11 cellular contexts compared by ENCODE assay signal in genomic region chr22:45336971-45337431, GRCh38. TPM values are rescaled to one million over a fixed set of nuclear protein-coding genes. Genes with fewer than 3 reads are reported as not detected.
DNase-seq lines count a peak whose midpoint lies in the region; ATAC-seq and TF ChIP-seq lines count a peak whose summit lies in the region.
"Had no signal": no experiment of that assay in that cellular context is flagged by ENCODE, and none has a peak within 500 bp of the region (broad histone marks: within the 10 kb centered on the region; RNA-seq: fewer than 3 reads in every experiment).

No MANE protein-coding gene starts in this region.

- peak overlapping the region; percentile 75 for H3K27ac ChIP-seq in left ventricle myocardium inferior (replicated peaks)

- peak; percentile 27 for DNase-seq in GM03348 (ENCODE audit: low spot score)
- DNase-seq in activated CD8-positive, alpha-beta T cell treated with anti-CD3 and anti-CD28 coated beads for 36 hours = peak; percentile 34
- peak; percentile 84 for DNase-seq in left ventricle myocardium inferior
- DNase-seq in putamen (ENCODE audit: low spot score) = peak; percentile 63
- DNase-seq in COLO829 (ENCODE audit: low spot score) = no peak
- DNase-seq in stimulated activated CD4-positive, alpha-beta T cell treated with anti-CD3 and anti-CD28 coated beads, Interleukin-4, amount 100 ng/mL, for 4 hours = no peak
- DNase-seq: activated CD4-positive, alpha-beta T cell treated with anti-CD3 and anti-CD28 coated beads, Interleukin-2, amount 10 ng/mL, durations not matched to agents 24 days and 14 days; NCI-H524 treated with DMSO at 0.1 percent for 48 hours had no signal

- peak; percentile 28 for ATAC-seq in activated CD8-positive, alpha-beta T cell treated with anti-CD3 and anti-CD28 coated beads for 36 hours
- ATAC-seq in GM18861 (IDR thresholded peaks at IDR 0.05; ENCODE audit: unreplicated experiment) (no peak), HG03095 (IDR thresholded peaks at IDR 0.05; ENCODE audit: unreplicated experiment) (no peak)

- no peaks in the 10 kb centered on the region for H3K27me3 Mint-ChIP-seq in activated CD8-positive, alpha-beta T cell treated with anti-CD3 and anti-CD28 coated beads for 36 hours
- H3K27me3 Mint-ChIP-seq: activated CD4-positive, alpha-beta T cell treated with anti-CD3 and anti-CD28 coated beads, Interleukin-2, amount 10 ng/mL, durations not matched to agents 24 days and 14 days had no signal

- intact Hi-C loops in activated CD8-positive, alpha-beta T cell treated with anti-CD3 and anti-CD28 coated beads for 36 hours (cut with micrococcal nuclease) = no loop called here
- intact Hi-C loops in left ventricle myocardium inferior (cut with micrococcal nuclease) = no loop called here

- peaks cover 55% of the 10 kb centered on the region for H3K4me1 ChIP-seq in left ventricle myocardium inferior

- H3K4me3 Mint-ChIP-seq in activated CD8-positive, alpha-beta T cell treated with anti-CD3 and anti-CD28 coated beads for 36 hours = no peak overlapping the region
- H3K4me3 Mint-ChIP-seq: activated CD4-positive, alpha-beta T cell treated with anti-CD3 and anti-CD28 coated beads, Interleukin-2, amount 10 ng/mL, durations not matched to agents 24 days and 14 days had no signal

- POLR2A ChIA-PET in activated CD8-positive, alpha-beta T cell treated with anti-CD3 and anti-CD28 coated beads for 36 hours (lab: Charles Lee) = no interaction called here

- H3K36me3 Mint-ChIP-seq in activated CD8-positive, alpha-beta T cell treated with anti-CD3 and anti-CD28 coated beads for 36 hours (ENCODE audit: low read depth) = peaks cover 44% of the 10 kb centered on the region

- peaks cover 37% of the 10 kb centered on the region for H3K4me1 Mint-ChIP-seq in activated CD8-positive, alpha-beta T cell treated with anti-CD3 and anti-CD28 coated beads for 36 hours (ENCODE audit: low read depth)

- H3K9me3 Mint-ChIP-seq in activated CD8-positive, alpha-beta T cell treated with anti-CD3 and anti-CD28 coated beads for 36 hours = no peaks in the 10 kb centered on the region
- H3K9me3 Mint-ChIP-seq: activated CD4-positive, alpha-beta T cell treated with anti-CD3 and anti-CD28 coated beads, Interleukin-2, amount 10 ng/mL, durations not matched to agents 24 days and 14 days had no signal

- H3K27ac Mint-ChIP-seq in activated CD8-positive, alpha-beta T cell treated with anti-CD3 and anti-CD28 coated beads for 36 hours = peak overlapping the region; percentile 70
- H3K27ac Mint-ChIP-seq: activated CD4-positive, alpha-beta T cell treated with anti-CD3 and anti-CD28 coated beads, Interleukin-2, amount 10 ng/mL, durations not matched to agents 24 days and 14 days had no signal

- CTCF ChIA-PET in activated CD8-positive, alpha-beta T cell treated with anti-CD3 and anti-CD28 coated beads for 36 hours (lab: Charles Lee) = no interaction called here

- peak overlapping the region; percentile 38 for H3K4me3 ChIP-seq in left ventricle myocardium inferior

- H3K36me3 ChIP-seq in left ventricle myocardium inferior = peaks cover 48% of the 10 kb centered on the region

- TF ChIP-seq CTCF in activated CD8-positive, alpha-beta T cell treated with anti-CD3 and anti-CD28 coated beads for 36 hours (IDR thresholded peaks at IDR 0.05) = no peak
- TF ChIP-seq CTCF in left ventricle myocardium inferior (IDR thresholded peaks at IDR 0.05; ENCODE audit: borderline replicate concordance) = no peak

- no peaks in the 10 kb centered on the region for H3K27me3 ChIP-seq in left ventricle myocardium inferior (ENCODE audit: low read depth)

- H3K9me3 ChIP-seq in left ventricle myocardium inferior (replicated peaks) = no peaks in the 10 kb centered on the region

RNA-seq across cellular contexts. Expression of gene FAM118A, which starts 27.3 kb away (rescaled TPM):
- 10 to 100 TPM; 30.6 to 32.4 TPM for total RNA-seq in activated CD8-positive, alpha-beta T cell treated with anti-CD3 and anti-CD28 coated beads for 36 hours
- 14.1 TPM for total RNA-seq in left ventricle myocardium inferior

RNA-seq across cellular contexts. Expression of gene UPK3A, which starts 52.3 kb away (rescaled TPM):
- not detected for total RNA-seq in activated CD8-positive, alpha-beta T cell treated with anti-CD3 and anti-CD28 coated beads for 36 hours
- total RNA-seq in left ventricle myocardium inferior = not detected
- total RNA-seq: activated CD4-positive, alpha-beta T cell treated with anti-CD3 and anti-CD28 coated beads, Interleukin-2, amount 10 ng/mL, durations not matched to agents 24 days and 14 days; temporal lobe had no signal

Comparison
In these comparisons a context has a peak if more than half of its experiments do, and no peak if none do; other contexts are left out.
1. DNase-seq: peak in GM03348 (single experiment), activated CD8-positive, alpha-beta T cell treated with anti-CD3 and anti-CD28 coated beads for 36 hours (single experiment), left ventricle myocardium inferior (single experiment) and putamen (single experiment); none in COLO829 (single experiment) and stimulated activated CD4-positive, alpha-beta T cell treated with anti-CD3 and anti-CD28 coated beads, Interleukin-4, amount 100 ng/mL, for 4 hours (0 of 2).